1 cellular context compared by ENCODE assay signal in genomic region chr11:119419834-119420492, GRCh38.
TF ChIP-seq lines count a peak whose summit lies in the region.

No MANE protein-coding gene starts in this region.

TF ChIP-seq in Ishikawa, 13 proteins besides CTCF, POLR2A, EP300 and RAD21 (continued from another document):
- TF ChIP-seq TAF1 (IDR thresholded peaks at IDR 0.05; ENCODE audit: low read depth) (no peak), NFIC (IDR thresholded peaks at IDR 0.05) (peak; percentile 91)
